In the genomic region with DNA sequence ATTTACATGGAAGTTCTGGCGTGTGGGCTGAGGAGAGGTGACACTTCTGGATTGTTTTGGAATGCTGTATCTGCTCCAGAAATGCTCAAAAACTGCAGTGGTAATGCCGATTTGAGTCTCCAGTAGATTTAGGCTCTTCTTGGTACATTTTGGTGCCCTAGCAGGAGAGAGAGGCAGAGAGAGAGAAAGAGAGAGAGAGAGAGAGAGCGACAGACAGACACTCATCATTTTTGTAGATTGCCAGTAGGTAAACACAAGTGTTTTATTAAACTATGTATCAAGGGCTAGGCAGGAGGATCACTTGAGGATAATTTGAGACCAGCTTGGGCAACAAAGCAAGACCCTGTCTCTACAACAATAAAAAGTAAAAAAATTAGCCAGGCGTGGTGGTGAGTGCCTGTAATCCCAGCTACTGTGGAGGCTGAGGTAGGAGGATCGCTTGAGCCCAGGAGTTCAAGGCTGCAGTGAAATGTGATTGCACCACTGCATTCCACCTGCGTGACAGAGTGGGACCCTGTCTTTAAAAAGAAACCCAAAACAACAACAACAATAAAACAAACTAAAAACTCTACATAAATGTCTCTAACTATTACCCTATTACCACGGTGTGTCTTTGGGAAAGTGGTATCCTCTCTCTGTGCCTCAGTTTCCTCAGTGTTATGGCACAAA, we compare ENCODE assay signal across 14 cellular contexts.
A peak's percentile ranks its signal among the peaks of the same experiment; 100 is the strongest.
DNase-seq lines count a peak whose midpoint lies in the region; ATAC-seq and TF ChIP-seq lines count a peak whose summit lies in the region.
"Had no signal": no experiment of that assay in that cellular context is flagged by ENCODE, and none has a peak within 500 bp of the region (broad histone marks: within the 10 kb centered on the region; RNA-seq: fewer than 3 reads in every experiment).

No MANE protein-coding gene starts in this region.

- no peaks in the 10 kb centered on the region for H4K20me1 ChIP-seq in osteoblast (ENCODE audit: insufficient read depth, low read length)
- H4K20me1 ChIP-seq: BLaER1 had no signal

- H3K79me2 ChIP-seq in osteoblast (ENCODE audit: insufficient read depth, low read length), result no peaks in the 10 kb centered on the region

- H3K4me3 ChIP-seq in Caco-2 (ENCODE audit: low read depth, low read length), result no peak overlapping the region
- no peak overlapping the region for H3K4me3 ChIP-seq in RWPE2 (ENCODE audit: severe bottlenecking)
- no peak overlapping the region for H3K4me3 ChIP-seq in osteoblast (ENCODE audit: insufficient read depth, low read length)
- H3K4me3 ChIP-seq: BLaER1, K562 had no signal

- H3K4me2 ChIP-seq in osteoblast (ENCODE audit: insufficient read depth, low read length), result peak overlapping the region; percentile 27
- H3K4me2 ChIP-seq: BLaER1 had no signal

- peak overlapping the region; percentile 42 for H3K4me3 Mint-ChIP-seq in Caco-2 (ENCODE audit: unreplicated experiment)
- H3K4me3 Mint-ChIP-seq: CD4-positive, CD25-positive, alpha-beta regulatory T cell; CD8-positive, alpha-beta memory T cell had no signal

- CTCF ChIA-PET in Caco-2 (lab: Charles Lee), result no interaction called here

- peak overlapping the region; percentile 48 for H3K27ac Mint-ChIP-seq in Caco-2 (ENCODE audit: unreplicated experiment)

- DNase-seq in Caco-2, result no peak
- DNase-seq in RWPE2 (ENCODE audit: low spot score), result no peak
- DNase-seq in osteoblast (ENCODE audit: insufficient read length, low spot score, missing footprints), result no peak
- no peak for DNase-seq in CD1c-positive myeloid dendritic cell (ENCODE audit: extremely low spot score)
- DNase-seq in C1 segment of cervical spinal cord (lab: John Stamatoyannopoulos, UW), result no peak
- DNase-seq: CD4-positive, CD25-positive, alpha-beta regulatory T cell; CD8-positive, alpha-beta memory T cell; COR-L47; GOT3; H7 had no signal

- H3K36me3 ChIP-seq in Caco-2 (ENCODE audit: control insufficient read depth, insufficient read depth, low read length) (no peaks in the 10 kb centered on the region), RWPE2 (ENCODE audit: low read depth) (no peaks in the 10 kb centered on the region), osteoblast (ENCODE audit: insufficient read depth, low read length) (no peaks in the 10 kb centered on the region)
- H3K36me3 ChIP-seq: BLaER1 had no signal

- H3K9me3 ChIP-seq in Caco-2 (no peaks in the 10 kb centered on the region), RWPE2 (ENCODE audit: severe bottlenecking) (no peaks in the 10 kb centered on the region), osteoblast (ENCODE audit: low read depth, low read length) (no peaks in the 10 kb centered on the region)
- H3K9me3 ChIP-seq: BLaER1 had no signal

- peaks cover 27% of the 10 kb centered on the region for H3K4me1 Mint-ChIP-seq in Caco-2 (ENCODE audit: low read depth, unreplicated experiment)
- H3K4me1 Mint-ChIP-seq: CD4-positive, CD25-positive, alpha-beta regulatory T cell had no signal

- ATAC-seq in RWPE2 (ENCODE audit: low read depth) (no peak), GM18858 (IDR thresholded peaks at IDR 0.05; ENCODE audit: unreplicated experiment) (no peak)
- ATAC-seq: HCT116, K562 had no signal

- no peaks in the 10 kb centered on the region for H3K27me3 Mint-ChIP-seq in Caco-2 (ENCODE audit: insufficient read depth, unreplicated experiment)
- H3K27me3 Mint-ChIP-seq: CD4-positive, CD25-positive, alpha-beta regulatory T cell had no signal

- no TSS peak for BruUV-seq in Caco-2 (replicated peaks; lab: Mats Ljungman, UMichigan)

- H3K27me3 ChIP-seq in Caco-2 (replicated peaks; ENCODE audit: control insufficient read depth, insufficient read depth, low read length) (no peaks in the 10 kb centered on the region), RWPE2 (ENCODE audit: insufficient read depth, poor library complexity, severe bottlenecking) (no peaks in the 10 kb centered on the region), osteoblast (ENCODE audit: insufficient read depth, low read length) (peaks cover 4% of the 10 kb centered on the region)
- H3K27me3 ChIP-seq: BLaER1 had no signal

- H3K27ac ChIP-seq in RWPE2 (ENCODE audit: poor library complexity, severe bottlenecking) (peak overlapping the region; percentile 35), osteoblast (ENCODE audit: low read depth, low read length) (peak overlapping the region; percentile 15)
- H3K27ac ChIP-seq: BLaER1 had no signal

- intact Hi-C loops in Caco-2 (cut with micrococcal nuclease; ENCODE audit: unreplicated experiment), result loop anchor here (1.0 to 10.0 kb wide), 4 partner anchors 13 to 235 kb away; no protein-coding TSS in a partner anchor

- H3K9me3 Mint-ChIP-seq in Caco-2 (ENCODE audit: unreplicated experiment), result no peaks in the 10 kb centered on the region
- H3K9me3 Mint-ChIP-seq: CD8-positive, alpha-beta memory T cell had no signal

- POLR2A ChIA-PET in Caco-2 (lab: Charles Lee), result no interaction called here

- TF ChIP-seq CTCF in Caco-2 (IDR thresholded peaks at IDR 0.05; ENCODE audit: insufficient read depth in 1 of 2, low read depth in 1 of 2, low read length in 1 of 2, severe bottlenecking in 1 of 2, unreplicated experiment in 1 of 2) (no peak), RWPE2 (IDR thresholded peaks at IDR 0.05; ENCODE audit: poor library complexity, severe bottlenecking) (no peak), osteoblast (IDR thresholded peaks at IDR 0.05; ENCODE audit: extremely low read depth, low read depth, low read length) (no peak)

- peaks cover 52% of the 10 kb centered on the region for H3K4me1 ChIP-seq in Caco-2
- peaks cover 9% of the 10 kb centered on the region for H3K4me1 ChIP-seq in RWPE2 (ENCODE audit: insufficient read depth, poor library complexity, severe bottlenecking)
- peaks cover 12% of the 10 kb centered on the region for H3K4me1 ChIP-seq in osteoblast (ENCODE audit: insufficient read depth, low read length)
- H3K4me1 ChIP-seq: BLaER1 had no signal

- H2AFZ ChIP-seq in osteoblast (ENCODE audit: low read length), result no peak overlapping the region

- H3K36me3 Mint-ChIP-seq in Caco-2 (ENCODE audit: insufficient read depth, unreplicated experiment), result no peaks in the 10 kb centered on the region
- H3K36me3 Mint-ChIP-seq: CD4-positive, CD25-positive, alpha-beta regulatory T cell; CD8-positive, alpha-beta memory T cell had no signal
